ENCODE assay signal across 28 cellular contexts in genomic region chr16:79790854-79791253, GRCh38.
"Had no signal": no experiment of that assay in that cellular context is flagged by ENCODE, and none has a peak within 500 bp of the region (broad histone marks: within the 10 kb centered on the region; RNA-seq: fewer than 3 reads in every experiment).

No MANE protein-coding gene starts in this region.

- H3K4me1 ChIP-seq: testis, thyroid gland, tibial artery, transverse colon, upper lobe of left lung, upper lobe of right lung, uterus had no signal

- H3K27me3 Mint-ChIP-seq: stimulated activated memory B cell treated with anti-CD40 and anti-IgM and Interleukin-4, amounts not matched to agents 10 μg/mL and 1 μg/mL and 100 μg/mL, for 72 hours; stimulated activated naive CD8-positive, alpha-beta T cell treated with anti-CD3 and anti-CD28 coated beads, Interleukin-15, amount 100 ng/mL, for 72 hours; stimulated activated naive CD8-positive, alpha-beta T cell treated with anti-CD3 and anti-CD28 coated beads, Interleukin-15, Interleukin-2, amounts not matched to agents 100 ng/mL and 50 ng/mL, for 24 hours; type B pancreatic cell had no signal

- H3K4me3 ChIP-seq: stomach, suprapubic skin, testis, thoracic aorta, thyroid gland, tibial artery, tibial nerve, transverse colon, upper lobe of left lung, upper lobe of right lung, uterus, vagina had no signal

- H3K36me3 Mint-ChIP-seq: stimulated activated effector memory CD8-positive, alpha-beta T cell treated with anti-CD3 and anti-CD28 coated beads, Interleukin-12 subunit alpha, Interleukin-12 subunit beta, amount 100 ng/mL, for 72 hours; stimulated activated memory B cell treated with anti-CD40 and anti-IgM and Interleukin-4, amounts not matched to agents 10 μg/mL and 1 μg/mL and 100 μg/mL, for 72 hours; stimulated activated naive B cell treated with anti-CD40 and anti-IgM and Interleukin-4, amounts not matched to agents 10 μg/mL and 1 μg/mL and 100 μg/mL, for 72 hours; type B pancreatic cell had no signal

- H3K4me1 Mint-ChIP-seq: stimulated activated effector memory CD8-positive, alpha-beta T cell treated with anti-CD3 and anti-CD28 coated beads, Interleukin-12 subunit alpha, Interleukin-12 subunit beta, amount 100 ng/mL, for 72 hours; stimulated activated memory B cell treated with anti-CD40 and anti-IgM and Interleukin-4, amounts not matched to agents 10 μg/mL and 1 μg/mL and 100 μg/mL, for 72 hours; stimulated activated naive B cell treated with anti-CD40 and anti-IgM and Interleukin-4, amounts not matched to agents 10 μg/mL and 1 μg/mL and 100 μg/mL, for 72 hours; stimulated activated naive CD8-positive, alpha-beta T cell treated with anti-CD3 and anti-CD28 coated beads, Interleukin-15, amount 100 ng/mL, for 72 hours had no signal

- H3K4me3 Mint-ChIP-seq: stimulated activated effector memory CD8-positive, alpha-beta T cell treated with anti-CD3 and anti-CD28 coated beads, Interleukin-12 subunit alpha, Interleukin-12 subunit beta, amount 100 ng/mL, for 72 hours; stimulated activated memory B cell treated with anti-CD40 and anti-IgM and Interleukin-4, amounts not matched to agents 10 μg/mL and 1 μg/mL and 100 μg/mL, for 72 hours; stimulated activated naive B cell treated with anti-CD40 and anti-IgM and Interleukin-4, amounts not matched to agents 10 μg/mL and 1 μg/mL and 100 μg/mL, for 72 hours; stimulated activated naive CD8-positive, alpha-beta T cell treated with anti-CD3 and anti-CD28 coated beads, Interleukin-15, amount 100 ng/mL, for 72 hours; stimulated activated naive CD8-positive, alpha-beta T cell treated with anti-CD3 and anti-CD28 coated beads, Interleukin-15, Interleukin-2, amounts not matched to agents 100 ng/mL and 50 ng/mL, for 24 hours; type B pancreatic cell had no signal

- DNase-seq: stimulated activated CD4-positive, alpha-beta T cell treated with anti-CD3 and anti-CD28 coated beads, Interleukin-2, amount 100 ng/mL, for 48 hours; stimulated activated CD4-positive, alpha-beta T cell treated with anti-CD3 and anti-CD28 coated beads, Interleukin-4, amount 100 ng/mL, for 1 hour; stimulated activated CD4-positive, alpha-beta T cell treated with anti-CD3 and anti-CD28 coated beads, Interleukin-4, amount 100 ng/mL, for 24 hours; stimulated activated CD4-positive, alpha-beta T cell treated with anti-CD3 and anti-CD28 coated beads, Interleukin-4, amount 100 ng/mL, for 4 hours; stimulated activated CD8-positive, alpha-beta memory T cell treated with anti-CD3 and anti-CD28 coated beads, Interleukin-4, amount 100 ng/mL, for 48 hours; stimulated activated naive B cell treated with anti-CD40 and anti-IgM and Interleukin-4, amounts not matched to agents 10 μg/mL and 1 μg/mL and 100 μg/mL, for 72 hours; stimulated activated naive CD4-positive, alpha-beta T cell; stimulated activated naive CD4-positive, alpha-beta T cell treated with Interleukin-2 at 50 U/mL for 16 hours; stimulated activated naive CD8-positive, alpha-beta T cell treated with anti-CD3 and anti-CD28 coated beads, Interleukin-15, amount 100 ng/mL, for 72 hours; stimulated activated naive CD8-positive, alpha-beta T cell treated with anti-CD3 and anti-CD28 coated beads, Interleukin-15, Interleukin-2, amounts not matched to agents 100 U/mL and 50 U/mL, for 24 hours; stomach; substantia nigra; testis; thyroid gland; tibial artery; transverse colon; trophoblast cell; upper lobe of left lung; upper lobe of right lung; uterus had no signal

- H3K36me3 ChIP-seq: stomach, suprapubic skin, thoracic aorta, thyroid gland, tibial artery, tibial nerve, transverse colon, upper lobe of left lung, upper lobe of right lung, uterus, vagina had no signal

- H3K9me3 ChIP-seq: stomach, suprapubic skin, testis, thoracic aorta, thyroid gland, tibial artery, tibial nerve, transverse colon, upper lobe of left lung, upper lobe of right lung, uterus, vagina had no signal

- H3K27ac Mint-ChIP-seq: stimulated activated effector memory CD8-positive, alpha-beta T cell treated with anti-CD3 and anti-CD28 coated beads, Interleukin-12 subunit alpha, Interleukin-12 subunit beta, amount 100 ng/mL, for 72 hours; stimulated activated memory B cell treated with anti-CD40 and anti-IgM and Interleukin-4, amounts not matched to agents 10 μg/mL and 1 μg/mL and 100 μg/mL, for 72 hours; stimulated activated naive B cell treated with anti-CD40 and anti-IgM and Interleukin-4, amounts not matched to agents 10 μg/mL and 1 μg/mL and 100 μg/mL, for 72 hours; stimulated activated naive CD8-positive, alpha-beta T cell treated with anti-CD3 and anti-CD28 coated beads, Interleukin-15, amount 100 ng/mL, for 72 hours; stimulated activated naive CD8-positive, alpha-beta T cell treated with anti-CD3 and anti-CD28 coated beads, Interleukin-15, Interleukin-2, amounts not matched to agents 100 ng/mL and 50 ng/mL, for 24 hours; type B pancreatic cell had no signal

- H3K27ac ChIP-seq: stomach, suprapubic skin, testis, thoracic aorta, thyroid gland, tibial artery, tibial nerve, transverse colon, upper lobe of left lung, upper lobe of right lung, vagina had no signal

- H3K9me3 Mint-ChIP-seq: stimulated activated effector memory CD8-positive, alpha-beta T cell treated with anti-CD3 and anti-CD28 coated beads, Interleukin-12 subunit alpha, Interleukin-12 subunit beta, amount 100 ng/mL, for 72 hours; stimulated activated memory B cell treated with anti-CD40 and anti-IgM and Interleukin-4, amounts not matched to agents 10 μg/mL and 1 μg/mL and 100 μg/mL, for 72 hours; stimulated activated naive B cell treated with anti-CD40 and anti-IgM and Interleukin-4, amounts not matched to agents 10 μg/mL and 1 μg/mL and 100 μg/mL, for 72 hours; stimulated activated naive CD8-positive, alpha-beta T cell treated with anti-CD3 and anti-CD28 coated beads, Interleukin-15, amount 100 ng/mL, for 72 hours; stimulated activated naive CD8-positive, alpha-beta T cell treated with anti-CD3 and anti-CD28 coated beads, Interleukin-15, Interleukin-2, amounts not matched to agents 100 ng/mL and 50 ng/mL, for 24 hours had no signal
